1 cellular context compared by ENCODE assay signal in the genomic region with DNA sequence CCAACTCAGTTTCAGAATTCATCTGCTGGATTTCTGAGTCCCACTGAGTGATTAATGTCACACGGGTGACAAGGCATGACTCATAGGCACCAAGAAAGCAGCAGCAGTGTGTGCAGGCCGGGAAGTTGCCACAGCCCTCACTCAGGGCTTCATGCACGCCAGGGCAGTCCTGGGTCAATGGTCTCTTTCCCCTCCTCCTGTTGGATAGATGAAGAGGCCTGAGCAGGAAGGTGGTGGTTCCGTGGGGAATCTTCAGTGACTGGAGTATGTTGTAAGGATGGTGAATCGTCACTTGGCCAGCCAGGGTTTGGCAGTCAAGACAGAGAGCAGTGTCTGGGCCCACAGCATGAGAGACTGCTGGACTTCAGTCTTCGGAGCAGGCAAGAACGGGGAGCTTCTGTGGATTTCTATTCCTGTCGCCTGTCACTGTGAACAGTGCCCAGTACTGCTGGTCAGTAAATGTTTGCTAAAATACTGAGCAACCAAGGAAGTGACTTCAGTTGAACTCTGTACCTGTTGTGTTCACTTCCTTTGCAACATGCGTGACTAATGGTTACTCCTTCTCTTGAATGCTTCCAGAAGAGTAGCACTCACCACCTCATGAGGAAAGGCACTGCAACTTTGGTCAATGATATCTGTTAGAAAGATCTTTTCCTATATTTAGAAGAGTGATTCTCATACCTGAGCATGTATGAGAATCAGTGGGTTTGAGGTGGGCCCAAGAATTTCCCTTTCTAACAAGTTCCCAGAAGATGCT.
TF ChIP-seq lines count a peak whose summit lies in the region.

No MANE protein-coding gene starts in this region.

TF ChIP-seq in HCT116, 20 proteins besides CTCF, POLR2A, EP300 and RAD21 (continued from another document):
- peak; percentile 68 for TF ChIP-seq CEBPB (IDR thresholded peaks at IDR 0.05; ENCODE audit: low read depth)
- TF ChIP-seq YY1 (IDR thresholded peaks at IDR 0.05; ENCODE audit: extremely low read depth, insufficient replicate concordance, low read depth, low read length): no peak
- peak; percentile 94 for TF ChIP-seq FOSL1 (IDR thresholded peaks at IDR 0.05; ENCODE audit: low read depth)
- TF ChIP-seq ELF1 (IDR thresholded peaks at IDR 0.05; ENCODE audit: borderline replicate concordance, low read depth): no peak
